26 cellular contexts compared by ENCODE assay signal in genomic region chr16:59113009-59113408, GRCh38.
"Had no signal": no experiment of that assay in that cellular context is flagged by ENCODE, and none has a peak within 500 bp of the region (broad histone marks: within the 10 kb centered on the region; RNA-seq: fewer than 3 reads in every experiment).

No MANE protein-coding gene starts in this region.

- DNase-seq: activated B cell treated with CpG ODN at 0.5 μM for 24 hours; activated CD4-positive, alpha-beta T cell treated with anti-CD3 and anti-CD28 coated beads for 48 hours; activated CD4-positive, alpha-beta T cell treated with anti-CD3 and anti-CD28 coated beads, Interleukin-2, amount 50 U/mL, for 1 hour; activated CD4-positive, alpha-beta T cell treated with anti-CD3 and anti-CD28 coated beads, Interleukin-2, amount 50 U/mL, for 48 hours; activated CD8-positive, alpha-beta memory T cell treated with anti-CD3 and anti-CD28 coated beads for 24 hours; activated CD8-positive, alpha-beta T cell treated with anti-CD3 and anti-CD28 coated beads for 36 hours; activated effector memory CD4-positive, alpha-beta T cell treated with Interleukin-2 at 50 U/mL for 16 hours; activated gamma-delta T cell treated with Interleukin-2 at 50 U/mL for 16 hours; activated naive CD4-positive, alpha-beta T cell treated with anti-CD3 and anti-CD28 coated beads, Interleukin-2, amount 50 U/mL, for 16 hours; activated naive CD4-positive, alpha-beta T cell treated with Interleukin-2 at 50 U/mL for 16 hours; activated T-cell treated with anti-CD3 and anti-CD28 coated beads, Interleukin-2, amount 50 U/mL, for 4 hours; amniotic stem cell; anterior cingulate cortex; brain microvascular endothelial cell; cortex of kidney; dermis blood vessel endothelial cell; effector CD4-positive, alpha-beta T cell; effector memory CD8-positive, alpha-beta T cell; foreskin keratinocyte; head of caudate nucleus; hippocampal formation; T1000; WERI-Rb-1 had no signal

- H3K27me3 ChIP-seq: brain microvascular endothelial cell, foreskin keratinocyte had no signal

- H3K4me1 ChIP-seq: foreskin keratinocyte had no signal

- H3K36me3 ChIP-seq: brain microvascular endothelial cell, WERI-Rb-1 had no signal

- ATAC-seq: activated CD4-positive, CD25-positive, alpha-beta regulatory T cell treated with anti-CD3 and anti-CD28 coated beads, Interleukin-2, amount 50 U/mL, for 24 hours; activated CD8-positive, alpha-beta T cell treated with anti-CD3 and anti-CD28 coated beads for 36 hours; activated T-cell treated with anti-CD3 and anti-CD28 coated beads, Interleukin-2, amount 50 U/mL, for 4 hours; activated T-helper 17 cell treated with anti-CD3 and anti-CD28 coated beads, Interleukin-2, amount 50 U/mL, for 72 hours; effector memory CD8-positive, alpha-beta T cell; esophagus mucosa; foreskin keratinocyte had no signal

- H3K27ac ChIP-seq: brain microvascular endothelial cell, foreskin keratinocyte, WERI-Rb-1 had no signal
